1 cellular context compared by ENCODE assay signal in genomic region chr15:73927476-73928240, GRCh38.
TF ChIP-seq lines count a peak whose summit lies in the region.

No MANE protein-coding gene starts in this region.

TF ChIP-seq in endothelial cell of umbilical vein, 7 proteins besides CTCF, POLR2A, EP300 and RAD21 (continued from another document):
- TF ChIP-seq JUN (IDR thresholded peaks at IDR 0.05; ENCODE audit: borderline replicate concordance, insufficient read depth, insufficient read length, low read depth) (no peak), MYC (IDR thresholded peaks at IDR 0.05; ENCODE audit: low read depth, low read length) (no peak), FOS (IDR thresholded peaks at IDR 0.05; ENCODE audit: borderline replicate concordance, insufficient read depth, low read length) (no peak)
